Comparison of ENCODE assay signal across 20 cellular contexts in the genomic region with DNA sequence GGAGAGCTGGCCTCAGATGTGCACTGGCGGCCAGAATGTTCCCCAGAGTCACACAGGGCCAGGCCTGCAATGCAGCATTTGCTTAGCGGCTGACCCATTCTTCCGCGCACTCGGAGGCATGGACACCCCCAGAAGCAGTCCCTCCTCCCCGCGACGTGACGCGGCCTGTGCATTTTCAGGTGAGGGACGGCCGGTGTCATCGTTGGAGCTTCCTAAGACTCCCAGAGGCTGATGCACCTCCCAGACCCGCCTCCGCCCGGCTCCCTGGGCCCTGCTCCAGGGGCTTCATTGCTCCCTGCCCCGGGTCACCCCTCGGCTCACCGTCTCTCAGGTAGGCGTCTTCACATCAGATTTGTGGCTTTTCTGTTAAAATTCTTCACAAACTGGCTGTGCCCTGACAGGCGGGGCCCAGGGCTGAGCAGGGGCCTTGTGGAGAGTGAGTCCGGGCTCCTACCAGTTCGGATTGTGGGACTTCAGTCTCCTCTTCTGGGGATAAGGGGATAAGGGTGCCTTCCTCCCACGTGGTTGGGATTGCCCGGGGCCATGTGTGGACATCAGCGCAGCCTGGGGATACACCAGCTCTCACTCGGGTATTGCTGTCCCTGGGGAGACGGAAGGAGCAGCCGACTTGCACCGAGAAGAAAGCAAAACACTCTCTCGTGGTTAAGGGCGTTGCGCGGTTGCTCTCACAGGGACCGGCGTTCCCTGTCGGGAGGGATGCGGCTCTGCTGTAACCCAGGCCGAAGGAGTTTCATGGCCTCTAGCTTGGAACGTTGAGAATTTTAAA.
"Had no signal": no experiment of that assay in that cellular context is flagged by ENCODE, and none has a peak within 500 bp of the region (broad histone marks: within the 10 kb centered on the region; RNA-seq: fewer than 3 reads in every experiment).

No MANE protein-coding gene starts in this region.

- H3K36me3 Mint-ChIP-seq: activated naive CD8-positive, alpha-beta T cell treated with anti-CD3 and anti-CD28 coated beads for 36 hours; immature natural killer cell; naive B cell had no signal

- H3K27me3 Mint-ChIP-seq: activated naive CD8-positive, alpha-beta T cell treated with anti-CD3 and anti-CD28 coated beads for 36 hours; naive B cell had no signal

- H3K4me1 ChIP-seq: body of pancreas, foreskin keratinocyte, tibial nerve had no signal

- H3K27ac ChIP-seq: body of pancreas, foreskin keratinocyte, skin epidermis, tibial nerve had no signal

- H3K4me3 Mint-ChIP-seq: activated naive CD8-positive, alpha-beta T cell treated with anti-CD3 and anti-CD28 coated beads for 36 hours; activated T-cell treated with anti-CD3 and anti-CD28 coated beads, Interleukin-2, amount 50 U/mL, for 72 hours; immature natural killer cell; naive B cell had no signal

- H3K27ac Mint-ChIP-seq: activated naive CD8-positive, alpha-beta T cell treated with anti-CD3 and anti-CD28 coated beads for 36 hours; activated T-cell treated with anti-CD3 and anti-CD28 coated beads, Interleukin-2, amount 50 U/mL, for 72 hours; immature natural killer cell; naive B cell had no signal

- H3K4me1 Mint-ChIP-seq: activated naive CD8-positive, alpha-beta T cell treated with anti-CD3 and anti-CD28 coated beads for 36 hours; immature natural killer cell; naive B cell had no signal

- H3K4me3 ChIP-seq: body of pancreas, skin epidermis, tibial nerve had no signal

- DNase-seq: activated CD4-positive, alpha-beta T cell treated with anti-CD3 and anti-CD28 coated beads, Interleukin-2, amount 50 U/mL, for 48 hours; activated CD4-positive, CD25-positive, alpha-beta regulatory T cell treated with anti-CD3 and anti-CD28 coated beads, Interleukin-2, amount 50 U/mL, for 72 hours; activated naive CD8-positive, alpha-beta T cell treated with anti-CD3 and anti-CD28 coated beads for 36 hours; activated T-cell treated with anti-CD3 and anti-CD28 coated beads, Interleukin-2, amount 50 U/mL, for 72 hours; amygdala; body of pancreas; central memory CD4-positive, alpha-beta T cell; cortex of kidney; effector memory CD4-positive, alpha-beta T cell; foreskin keratinocyte; immature natural killer cell; left cardiac atrium; naive B cell; stimulated activated CD4-positive, alpha-beta T cell treated with anti-CD3 and anti-CD28 coated beads, Interleukin-4, amount 100 ng/mL, for 24 hours; stimulated activated naive CD4-positive, alpha-beta T cell treated with Interleukin-2 at 50 U/mL for 16 hours; substantia nigra; T-helper 1 cell; T1000 had no signal

- H3K36me3 ChIP-seq: tibial nerve had no signal

- H3K9me3 Mint-ChIP-seq: activated naive CD8-positive, alpha-beta T cell treated with anti-CD3 and anti-CD28 coated beads for 36 hours; activated T-cell treated with anti-CD3 and anti-CD28 coated beads, Interleukin-2, amount 50 U/mL, for 72 hours; immature natural killer cell; naive B cell had no signal

- H3K9me3 ChIP-seq: body of pancreas had no signal

- H3K27me3 ChIP-seq: body of pancreas, foreskin keratinocyte had no signal
